ENCODE assay signal across 26 cellular contexts in genomic region chr12:30959110-30959710, GRCh38. TPM values are rescaled to one million over a fixed set of nuclear protein-coding genes. Genes with fewer than 3 reads are reported as not detected.
"Had no signal": no experiment of that assay in that cellular context is flagged by ENCODE, and none has a peak within 500 bp of the region (broad histone marks: within the 10 kb centered on the region; RNA-seq: fewer than 3 reads in every experiment).

No MANE protein-coding gene starts in this region.

- H3K9me3 ChIP-seq: ascending aorta, body of pancreas, Peyer's patch, SJCRH30 had no signal

- ATAC-seq: activated CD4-positive, CD25-positive, alpha-beta regulatory T cell treated with anti-CD3 and anti-CD28 coated beads, Interleukin-2, amount 50 U/mL, for 24 hours; activated CD8-positive, alpha-beta T cell treated with anti-CD3 and anti-CD28 coated beads, Interleukin-2, amount 10 ng/mL, durations not matched to agents 7 days and 5 days; body of pancreas had no signal

- H3K36me3 Mint-ChIP-seq: activated naive CD4-positive, alpha-beta T cell treated with anti-CD3 and anti-CD28 coated beads, Interleukin-2, amount 50 U/mL, for 24 hours had no signal

- H3K27ac Mint-ChIP-seq: activated CD8-positive, alpha-beta T cell treated with anti-CD3 and anti-CD28 coated beads, Interleukin-2, amount 10 ng/mL, durations not matched to agents 7 days and 5 days; activated naive CD4-positive, alpha-beta T cell treated with anti-CD3 and anti-CD28 coated beads, Interleukin-2, amount 50 U/mL, for 24 hours; T-helper 1 cell treated with Interleukin-12 subunit alpha and Interleukin-12 subunit beta and Interleukin-4 antibody, amounts not matched to agents 30 μg/mL and 1 μg/mL, for 36 hours had no signal

- FAIRE-seq: bronchial epithelial cell had no signal

- H3K9me3 Mint-ChIP-seq: activated naive CD4-positive, alpha-beta T cell treated with anti-CD3 and anti-CD28 coated beads, Interleukin-2, amount 50 U/mL, for 24 hours; T-helper 1 cell treated with Interleukin-12 subunit alpha and Interleukin-12 subunit beta and Interleukin-4 antibody, amounts not matched to agents 30 μg/mL and 1 μg/mL, for 36 hours had no signal

- H3K27me3 ChIP-seq: ascending aorta, body of pancreas, Peyer's patch, SJCRH30 had no signal

- H3K4me3 ChIP-seq: ascending aorta, body of pancreas, Peyer's patch, SJCRH30 had no signal

- H3K36me3 ChIP-seq: ascending aorta, Peyer's patch, SJCRH30 had no signal

- H3K4me3 Mint-ChIP-seq: activated CD8-positive, alpha-beta T cell treated with anti-CD3 and anti-CD28 coated beads, Interleukin-2, amount 10 ng/mL, durations not matched to agents 7 days and 5 days; activated naive CD4-positive, alpha-beta T cell treated with anti-CD3 and anti-CD28 coated beads, Interleukin-2, amount 50 U/mL, for 24 hours; T-helper 1 cell treated with Interleukin-12 subunit alpha and Interleukin-12 subunit beta and Interleukin-4 antibody, amounts not matched to agents 30 μg/mL and 1 μg/mL, for 36 hours had no signal

- H3K27ac ChIP-seq: ascending aorta, body of pancreas, Peyer's patch, RWPE1, SJCRH30 had no signal

- H3K4me1 Mint-ChIP-seq: activated naive CD4-positive, alpha-beta T cell treated with anti-CD3 and anti-CD28 coated beads, Interleukin-2, amount 50 U/mL, for 24 hours had no signal

- DNase-seq: activated CD4-positive, alpha-beta T cell treated with anti-CD3 and anti-CD28 coated beads for 4 hours; activated CD8-positive, alpha-beta memory T cell treated with anti-CD3 and anti-CD28 coated beads, Interleukin-2, amount 50 U/mL, for 48 hours; activated CD8-positive, alpha-beta T cell treated with anti-CD3 and anti-CD28 coated beads, Interleukin-2, amount 10 ng/mL, durations not matched to agents 7 days and 5 days; activated T-cell treated with anti-CD3 and anti-CD28 coated beads, Interleukin-2, amount 50 U/mL, for 1 hour; amniotic stem cell; body of pancreas; IMR-90; Kasumi-1; KBM-7; NCI-H1048; NCI-H1417; NCI-H1930; NCI-H2107; NCI-H2171 treated with DMSO at 0.1 percent for 48 hours; NCI-H226; NCI-H526; Right ventricle myocardium superior; SJCRH30 had no signal

- H3K27me3 Mint-ChIP-seq: activated naive CD4-positive, alpha-beta T cell treated with anti-CD3 and anti-CD28 coated beads, Interleukin-2, amount 50 U/mL, for 24 hours had no signal

- H3K4me1 ChIP-seq: ascending aorta, body of pancreas, Peyer's patch, SJCRH30 had no signal

RNA-seq across cellular contexts. Expression of gene TSPAN11, which starts 32.7 kb away (rescaled TPM):
- total RNA-seq: activated CD8-positive, alpha-beta T cell treated with anti-CD3 and anti-CD28 coated beads, Interleukin-2, amount 10 ng/mL, durations not matched to agents 7 days and 5 days; bronchial epithelial cell; NCI-H460 had no signal
